ENCODE assay signal across 13 cellular contexts in the genomic region with DNA sequence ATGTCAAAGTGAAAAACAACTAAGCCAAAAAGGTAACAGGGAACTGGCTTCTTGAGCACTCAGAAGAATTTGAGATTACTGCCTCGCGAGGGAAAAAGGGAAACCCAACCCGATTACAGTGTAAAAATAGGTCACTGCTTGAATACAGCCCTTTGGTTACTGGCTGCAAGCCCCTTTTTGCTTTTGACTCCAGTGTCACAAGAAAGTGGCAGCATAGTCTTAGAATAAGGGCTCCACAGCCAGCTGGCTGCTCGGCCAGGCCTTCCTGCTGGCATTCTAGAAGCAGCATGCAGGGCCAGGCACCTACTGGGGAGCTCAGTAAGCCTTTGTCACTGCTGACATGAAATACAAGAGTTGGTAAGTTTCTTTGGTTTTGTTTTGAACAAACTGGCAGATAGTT.
A peak's percentile ranks its signal among the peaks of the same experiment; 100 is the strongest.
DNase-seq lines count a peak whose midpoint lies in the region; ATAC-seq and TF ChIP-seq lines count a peak whose summit lies in the region.
"Had no signal": no experiment of that assay in that cellular context is flagged by ENCODE, and none has a peak within 500 bp of the region (broad histone marks: within the 10 kb centered on the region; RNA-seq: fewer than 3 reads in every experiment).

No MANE protein-coding gene starts in this region.

- no peak overlapping the region for H3K9ac ChIP-seq in H9 (ENCODE audit: extremely low read depth, insufficient read length, low read length)

- no peak overlapping the region for H3K27ac ChIP-seq in H9 (ENCODE audit: insufficient read length, low read depth, low read length)

- no peak overlapping the region for H4K8ac ChIP-seq in H9 (replicated peaks; ENCODE audit: insufficient read length, low read depth, low read length)

- H4K91ac ChIP-seq in H9 (ENCODE audit: insufficient read length, low read depth, low read length) = no peak overlapping the region

- no peak overlapping the region for H3K4me2 ChIP-seq in H9 (ENCODE audit: insufficient read depth, insufficient read length, low read length)

- H2AK5ac ChIP-seq in H9 (ENCODE audit: insufficient read length, low read length) = no peak overlapping the region

- no peaks in the 10 kb centered on the region for H3K79me2 ChIP-seq in H9 (ENCODE audit: insufficient read depth, low read length)

- no peak overlapping the region for H2BK20ac ChIP-seq in H9 (ENCODE audit: low read depth, low read length, poor library complexity, severe bottlenecking)

- H2AFZ ChIP-seq in H9 (ENCODE audit: low read length) = no peak overlapping the region

- no peak overlapping the region for H2BK12ac ChIP-seq in H9 (ENCODE audit: insufficient read length, low read depth, low read length)

- peaks cover 1% of the 10 kb centered on the region; the same call in 1 of the 2 replicates for H3K27me3 Mint-ChIP-seq in H9 (ENCODE audit: low read depth)
- no peaks in the 10 kb centered on the region for H3K27me3 Mint-ChIP-seq in activated T-cell treated with anti-CD3 and anti-CD28 coated beads, Interleukin-2, amount 50 U/mL, for 72 hours (ENCODE audit: low read depth)
- H3K27me3 Mint-ChIP-seq: activated CD4-positive, alpha-beta memory T cell treated with anti-CD3 and anti-CD28 coated beads for 36 hours; activated naive CD8-positive, alpha-beta T cell had no signal

- H3T11ph ChIP-seq in H9 (ENCODE audit: low read length) = no peak overlapping the region

- no peaks in the 10 kb centered on the region; a peak in 1 of 4 replicates for H3K4me1 Mint-ChIP-seq in H9
- peaks cover 20% of the 10 kb centered on the region for H3K4me1 Mint-ChIP-seq in activated T-cell treated with anti-CD3 and anti-CD28 coated beads, Interleukin-2, amount 50 U/mL, for 72 hours (ENCODE audit: low read depth)

- H3K79me1 ChIP-seq in H9 (ENCODE audit: insufficient read depth, low read depth, low read length, poor library complexity, severe bottlenecking) = no peaks in the 10 kb centered on the region

- no CpG with 5 or more reads among the region's 4 CpGs for whole genome bisulfite sequencing in H9 (ENCODE audit: extremely low coverage, insufficient read length, low lambda C conversion rate)

- H3K9me3 Mint-ChIP-seq in H9 = no peaks in the 10 kb centered on the region
- no peaks in the 10 kb centered on the region for H3K9me3 Mint-ChIP-seq in activated T-cell treated with anti-CD3 and anti-CD28 coated beads, Interleukin-2, amount 50 U/mL, for 72 hours
- H3K9me3 Mint-ChIP-seq: activated CD4-positive, alpha-beta memory T cell treated with anti-CD3 and anti-CD28 coated beads for 36 hours had no signal

- H3K36me3 Mint-ChIP-seq in H9 (ENCODE audit: insufficient read depth in 1 of 3, low read depth in 3 of 3) = no peaks in the 10 kb centered on the region
- peaks cover 0 to 1% of the 10 kb centered on the region in 2 donors for H3K36me3 Mint-ChIP-seq in activated T-cell treated with anti-CD3 and anti-CD28 coated beads, Interleukin-2, amount 50 U/mL, for 72 hours (ENCODE audit: insufficient read depth in 2 of 2)
- H3K36me3 Mint-ChIP-seq: activated CD4-positive, alpha-beta memory T cell treated with anti-CD3 and anti-CD28 coated beads for 36 hours had no signal

- no peak overlapping the region for H3K4ac ChIP-seq in H9 (ENCODE audit: low read depth, low read length)

- H3K23me2 ChIP-seq in H9 (ENCODE audit: insufficient read length, low read depth, low read length, poor library complexity, severe bottlenecking) = no peaks in the 10 kb centered on the region

- no peak overlapping the region for H3K56ac ChIP-seq in H9 (ENCODE audit: insufficient read length, low read depth, low read length)

- no peaks in the 10 kb centered on the region for H3K4me1 ChIP-seq in H9 (ENCODE audit: insufficient read depth, low read length)

- H3K27me3 ChIP-seq in H9 (ENCODE audit: insufficient read depth, low read length) = no peaks in the 10 kb centered on the region; the same call in 1 of the 2 replicates

- H3K4me3 Mint-ChIP-seq in H9 = no peak overlapping the region
- H3K4me3 Mint-ChIP-seq in activated T-cell treated with anti-CD3 and anti-CD28 coated beads, Interleukin-2, amount 50 U/mL, for 72 hours = no peak overlapping the region
- H3K4me3 Mint-ChIP-seq: activated CD4-positive, alpha-beta memory T cell treated with anti-CD3 and anti-CD28 coated beads for 36 hours; activated naive CD8-positive, alpha-beta T cell had no signal

- peak; percentile 11 for ATAC-seq in sciatic nerve
- ATAC-seq in activated CD4-positive, CD25-positive, alpha-beta regulatory T cell treated with anti-CD3 and anti-CD28 coated beads, Interleukin-2, amount 50 U/mL, for 24 hours = no peak
- no peak for ATAC-seq in activated T-cell treated with anti-CD3 and anti-CD28 coated beads, Interleukin-2, amount 50 U/mL, for 72 hours (replicated peaks in 1 of 2)

- no peaks in the 10 kb centered on the region for H3K9me3 ChIP-seq in H9 (ENCODE audit: control insufficient read depth, low read depth, low read length)

- H4K20me1 ChIP-seq in H9 (ENCODE audit: control insufficient read depth, insufficient read depth, insufficient read length) = no peaks in the 10 kb centered on the region

- no peak overlapping the region for H3K14ac ChIP-seq in H9 (ENCODE audit: insufficient read depth, low read length)

- H3K18ac ChIP-seq in H9 (ENCODE audit: insufficient read length, low read depth, low read length) = no peak overlapping the region

- H2BK5ac ChIP-seq in H9 (ENCODE audit: insufficient read length, low read length) = no peak overlapping the region

- no peak overlapping the region for H2BK15ac ChIP-seq in H9 (ENCODE audit: low read depth, low read length)

- TF ChIP-seq CTCF in H9 (conservative IDR thresholded peaks at IDR 0.05) = no peak

- H4K5ac ChIP-seq in H9 (ENCODE audit: insufficient read length, low read depth, low read length) = no peak overlapping the region

- no peak overlapping the region for H2BK120ac ChIP-seq in H9 (ENCODE audit: low read depth, low read length, poor library complexity, severe bottlenecking)

- H3K23ac ChIP-seq in H9 (ENCODE audit: insufficient read length, low read depth, low read length) = no peak overlapping the region

- H3K27ac Mint-ChIP-seq in H9 = no peak overlapping the region; a peak in 1 of 7 replicates
- no peak overlapping the region for H3K27ac Mint-ChIP-seq in activated T-cell treated with anti-CD3 and anti-CD28 coated beads, Interleukin-2, amount 50 U/mL, for 72 hours
- H3K27ac Mint-ChIP-seq: activated CD4-positive, alpha-beta memory T cell treated with anti-CD3 and anti-CD28 coated beads for 36 hours; activated naive CD8-positive, alpha-beta T cell had no signal

- peak in 10 of 14 donors; percentile 42 to 91 (median 64) for DNase-seq in C1 segment of cervical spinal cord (lab: John Stamatoyannopoulos, UW)
- peak; percentile 9 to 37 for DNase-seq in cerebellar nuclear complex (lab: John Stamatoyannopoulos, UW)
- peak; percentile 62 to 84 for DNase-seq in hippocampal formation (lab: John Stamatoyannopoulos, UW)
- DNase-seq in sciatic nerve (ENCODE audit: low spot score) = no peak
- DNase-seq in H9 = no peak
- no peak for DNase-seq in NCI-H187 (lab: John Stamatoyannopoulos, UW)
- DNase-seq in activated T-cell treated with anti-CD3 and anti-CD28 coated beads, Interleukin-2, amount 50 U/mL, for 72 hours = no peak
- DNase-seq: activated CD4-positive, alpha-beta memory T cell treated with anti-CD3 and anti-CD28 coated beads for 36 hours; kidney glomerular epithelial cell; NCI-H2029 treated with DMSO at 0.1 percent for 48 hours; T-helper 1 cell had no signal

- intact Hi-C loops in sciatic nerve (cut with DNase I) = no loop called here

Comparison
In these comparisons a context has a peak if more than half of its experiments do, and no peak if none do; other contexts are left out.
1. DNase-seq: peak in C1 segment of cervical spinal cord (10 of 14), cerebellar nuclear complex (2 of 2) and hippocampal formation (2 of 2); none in sciatic nerve (single experiment), H9 (single experiment), NCI-H187 (0 of 2) and activated T-cell treated with anti-CD3 and anti-CD28 coated beads, Interleukin-2, amount 50 U/mL, for 72 hours (0 of 2).